In genomic region chr1:88394958-88395357, GRCh38 we compare ENCODE assay signal across 23 cellular contexts.
DNase-seq lines count a peak whose midpoint lies in the region; ATAC-seq and TF ChIP-seq lines count a peak whose summit lies in the region.
"Had no signal": no experiment of that assay in that cellular context is flagged by ENCODE, and none has a peak within 500 bp of the region (broad histone marks: within the 10 kb centered on the region; RNA-seq: fewer than 3 reads in every experiment).

No MANE protein-coding gene starts in this region.

- H3K27ac Mint-ChIP-seq in GM23338 (no peak overlapping the region), neural progenitor cell (no peak overlapping the region), endodermal cell (no peak overlapping the region)
- H3K27ac Mint-ChIP-seq: CD4-positive, alpha-beta T cell had no signal

- H3K4me2 ChIP-seq in GM23338 (no peak overlapping the region), neural progenitor cell (no peak overlapping the region)
- H3K4me2 ChIP-seq: BLaER1, KMS-11 had no signal

- no peak overlapping the region for H3K4me3 Mint-ChIP-seq in GM23338
- no peak overlapping the region for H3K4me3 Mint-ChIP-seq in neural progenitor cell
- H3K4me3 Mint-ChIP-seq in endodermal cell, result no peak overlapping the region
- H3K4me3 Mint-ChIP-seq: CD4-positive, alpha-beta T cell had no signal

- DNase-seq in GM23338 (ENCODE audit: low spot score) (peak; percentile 9), NB4 (ENCODE audit: low read depth) (peak; percentile 1), epithelial cell of proximal tubule (ENCODE audit: low read depth) (no peak), neural progenitor cell (ENCODE audit: low spot score) (peak; percentile 20), endodermal cell (no peak), NCI-H2029 (lab: John Stamatoyannopoulos, UW) (no peak), HT-29 (ENCODE audit: low spot score) (no peak)
- DNase-seq: Caco-2; CD4-positive, alpha-beta T cell; DND-41; IMR-90; NCI-H1105 treated with DMSO at 0.1 percent for 48 hours; NCI-H187 treated with DMSO at 0.1 percent for 48 hours; NCI-H2227 treated with DMSO at 0.1 percent for 48 hours; NCI-H510A; PC-3; Right ventricle myocardium superior; SW 1271 had no signal

- H3K4me3 ChIP-seq in GM23338 (no peak overlapping the region), NB4 (ENCODE audit: low read depth, low read length) (no peak overlapping the region), epithelial cell of proximal tubule (ENCODE audit: low read depth, low read length) (no peak overlapping the region), neural progenitor cell (no peak overlapping the region), endodermal cell (ENCODE audit: low read length) (no peak overlapping the region)
- H3K4me3 ChIP-seq: BLaER1, GM12878, HAP-1 had no signal

- no peak overlapping the region for H3K27ac ChIP-seq in GM23338 (ENCODE audit: low read depth)
- no peak overlapping the region for H3K27ac ChIP-seq in neural progenitor cell
- H3K27ac ChIP-seq in endodermal cell (ENCODE audit: low read depth, low read length), result no peak overlapping the region
- H3K27ac ChIP-seq: BLaER1, KMS-11 had no signal

- ATAC-seq in GM23338 (no peak), GM19324 (IDR thresholded peaks at IDR 0.05; ENCODE audit: low FRiP score, unreplicated experiment) (no peak)
- ATAC-seq: GM12878, PC-3 had no signal

- H3K9ac ChIP-seq in neural progenitor cell (no peak overlapping the region), endodermal cell (ENCODE audit: extremely low read depth, low read length, poor library complexity, severe bottlenecking) (no peak overlapping the region)
- H3K9ac ChIP-seq: BLaER1, KMS-11 had no signal

- H2AFZ ChIP-seq in GM23338, result no peak overlapping the region
- no peak overlapping the region for H2AFZ ChIP-seq in neural progenitor cell (replicated peaks)

- 87 to 89% methylated on average over 1 of the region's 2 CpGs for WGBS in endodermal cell (ENCODE audit: insufficient coverage in 1 of 2, insufficient read length in 1 of 2), 2 experiments

- TF ChIP-seq CTCF in GM23338 (conservative IDR thresholded peaks at IDR 0.05; ENCODE audit: low read depth in 2 of 2) (no peak), NB4 (IDR thresholded peaks at IDR 0.05; ENCODE audit: low read depth, low read length) (no peak), epithelial cell of proximal tubule (conservative IDR thresholded peaks at IDR 0.05; ENCODE audit: low read depth, low read length) (peak; percentile 20), neural progenitor cell (IDR thresholded peaks at IDR 0.05) (no peak), endodermal cell (conservative IDR thresholded peaks at IDR 0.05) (no peak)

- H3F3A ChIP-seq in GM23338 (replicated peaks; ENCODE audit: low read depth) (no peaks in the 10 kb centered on the region), neural progenitor cell (ENCODE audit: low read depth) (no peaks in the 10 kb centered on the region)

- no peaks in the 10 kb centered on the region for H4K20me1 ChIP-seq in GM23338 (replicated peaks; ENCODE audit: insufficient read depth)
- no peaks in the 10 kb centered on the region for H4K20me1 ChIP-seq in neural progenitor cell (ENCODE audit: low read depth)
- H4K20me1 ChIP-seq: BLaER1 had no signal

- H3K27me3 ChIP-seq in GM23338 (ENCODE audit: insufficient read depth) (no peaks in the 10 kb centered on the region), neural progenitor cell (no peaks in the 10 kb centered on the region), endodermal cell (ENCODE audit: control insufficient read depth, insufficient read depth, low read length, poor library complexity, severe bottlenecking) (no peaks in the 10 kb centered on the region)
- H3K27me3 ChIP-seq: BLaER1 had no signal

- H3K9me3 ChIP-seq in neural progenitor cell (ENCODE audit: low read depth) (no peaks in the 10 kb centered on the region), endodermal cell (ENCODE audit: control insufficient read depth, low read length) (no peaks in the 10 kb centered on the region)
- H3K9me3 ChIP-seq: BLaER1, Caco-2, HAP-1 had no signal

- no peaks in the 10 kb centered on the region for H3K36me3 ChIP-seq in GM23338 (ENCODE audit: insufficient read depth)
- no peaks in the 10 kb centered on the region for H3K36me3 ChIP-seq in neural progenitor cell
- H3K36me3 ChIP-seq in endodermal cell (ENCODE audit: control insufficient read depth, insufficient read depth, low read length), result no peaks in the 10 kb centered on the region
- H3K36me3 ChIP-seq: BLaER1, HAP-1 had no signal

- peaks cover 5% of the 10 kb centered on the region; the same call in 2 of the 3 replicates for H3K4me1 Mint-ChIP-seq in GM23338
- H3K4me1 Mint-ChIP-seq in neural progenitor cell, result no peaks in the 10 kb centered on the region
- no peaks in the 10 kb centered on the region for H3K4me1 Mint-ChIP-seq in endodermal cell

- no peak for TF ChIP-seq POLR2A in NB4 (IDR thresholded peaks at IDR 0.05; ENCODE audit: extremely low read depth, insufficient read length)

- no peaks in the 10 kb centered on the region for H3K36me3 Mint-ChIP-seq in GM23338 (ENCODE audit: low read depth)
- H3K36me3 Mint-ChIP-seq in neural progenitor cell, result no peaks in the 10 kb centered on the region
- H3K36me3 Mint-ChIP-seq in endodermal cell (ENCODE audit: low read depth), result no peaks in the 10 kb centered on the region

- no peaks in the 10 kb centered on the region for H3K79me2 ChIP-seq in GM23338 (replicated peaks; ENCODE audit: insufficient read depth)
- no peaks in the 10 kb centered on the region for H3K79me2 ChIP-seq in neural progenitor cell (ENCODE audit: low read depth)

- H3K4me1 ChIP-seq in GM23338 (ENCODE audit: insufficient read depth), result no peaks in the 10 kb centered on the region
- H3K4me1 ChIP-seq in neural progenitor cell, result peaks cover 7% of the 10 kb centered on the region
- no peaks in the 10 kb centered on the region for H3K4me1 ChIP-seq in endodermal cell (ENCODE audit: control insufficient read depth, insufficient read depth, low read length)
- H3K4me1 ChIP-seq: BLaER1, Caco-2, HAP-1 had no signal

- H3K27me3 Mint-ChIP-seq in GM23338 (ENCODE audit: insufficient read depth, low read depth, poor library complexity), result peaks cover 2% of the 10 kb centered on the region
- no peaks in the 10 kb centered on the region for H3K27me3 Mint-ChIP-seq in neural progenitor cell (ENCODE audit: insufficient read depth, low read depth)
- H3K27me3 Mint-ChIP-seq in endodermal cell (ENCODE audit: insufficient read depth), result no peaks in the 10 kb centered on the region

- H3K9me2 ChIP-seq in GM23338 (ENCODE audit: insufficient read depth), result 0 out of 2 replicates have a peak, but pooled peaks cover 5% of the 10 kb centered on the region

- H3K9me3 Mint-ChIP-seq in GM23338 (no peaks in the 10 kb centered on the region; the same call in 2 of the 3 replicates), neural progenitor cell (no peaks in the 10 kb centered on the region), endodermal cell (no peaks in the 10 kb centered on the region)
- H3K9me3 Mint-ChIP-seq: CD4-positive, alpha-beta T cell had no signal

TF ChIP-seq in GM23338, 12 proteins besides CTCF, POLR2A, EP300 and RAD21 (continues in another document):
- TF ChIP-seq EZH2 (IDR thresholded peaks at IDR 0.05; ENCODE audit: low read depth, unreplicated experiment), result no peak
- TF ChIP-seq POLR2AphosphoS5 (IDR thresholded peaks at IDR 0.05; ENCODE audit: low read depth), result no peak
- TF ChIP-seq ETS1 (IDR thresholded peaks at IDR 0.05), result no peak
- TF ChIP-seq ZNF114 (CRISPR knock-in tag; IDR thresholded peaks at IDR 0.05), result no peak
- no peak for TF ChIP-seq ZNF331 (CRISPR knock-in tag; IDR thresholded peaks at IDR 0.05; ENCODE audit: low read depth)
- TF ChIP-seq JUNB (IDR thresholded peaks at IDR 0.05; ENCODE audit: unreplicated experiment), result no peak
- TF ChIP-seq REST (IDR thresholded peaks at IDR 0.05; ENCODE audit: unreplicated experiment), result no peak
- no peak for TF ChIP-seq CREB1 (CRISPR knock-in tag; IDR thresholded peaks at IDR 0.05; ENCODE audit: low read depth)

Comparison
In these comparisons a context has a peak if more than half of its experiments do, and no peak if none do; other contexts are left out.
1. DNase-seq: peak in GM23338 (single experiment), NB4 (single experiment) and neural progenitor cell (single experiment); none in epithelial cell of proximal tubule (single experiment), endodermal cell (single experiment), NCI-H2029 (single experiment) and HT-29 (single experiment).